In genomic region chr15:78565097-78565950, GRCh38 we compare ENCODE assay signal across 8 cellular contexts. TPM values are rescaled to one million over a fixed set of nuclear protein-coding genes. Genes with fewer than 3 reads are reported as not detected.
DNase-seq lines count a peak whose midpoint lies in the region; ATAC-seq lines count a peak whose summit lies in the region.

Gene CHRNA5, plus strand, starts transcription at chr15:78565520. Its CDS starts 200 bp downstream, at chr15:78565720.

- no peak within 1 kb of the TSS for H2BK120ac ChIP-seq in mesendoderm (ENCODE audit: low read depth, low read length)

- peak within 1 kb of the TSS; percentile 85 for H3K4me2 ChIP-seq in mesendoderm (ENCODE audit: low read length)

- peak within 1 kb of the TSS; percentile 79 for H3K9ac ChIP-seq in mesendoderm (ENCODE audit: low read length)

- H2BK5ac ChIP-seq in mesendoderm (ENCODE audit: low read length): no peak within 1 kb of the TSS

- peak within 1 kb of the TSS; percentile 74 for H3K27ac ChIP-seq in mesendoderm (ENCODE audit: low read depth, low read length)

- DNase-seq in AML-193 (lab: John Stamatoyannopoulos, UW) (peak; percentile 66 to 70), GM19238 (ENCODE audit: insufficient read length, low spot score) (peak; percentile 83), NCI-H526 treated with DMSO at 0.1 percent for 48 hours (lab: John Stamatoyannopoulos, UW) (peak; percentile 85), mesendoderm (peak; percentile 97)
- DNase-seq in activated CD4-positive, alpha-beta T cell treated with anti-CD3 and anti-CD28 coated beads, Interleukin-2, amount 50 U/mL, for 4 hours: peak; percentile 54 to 56
- peak; percentile 57 for DNase-seq in effector CD4-positive, alpha-beta T cell
- peak; percentile 37 to 48 for DNase-seq in stimulated activated CD8-positive, alpha-beta memory T cell treated with anti-CD3 and anti-CD28 coated beads, Interleukin-2, amount 100 ng/mL, for 1 hour (ENCODE audit: low read depth in 2 of 2)

- peak within 1 kb of the TSS; percentile 5 for H3K18ac ChIP-seq in mesendoderm (ENCODE audit: low read length)

- H4K8ac ChIP-seq in mesendoderm (ENCODE audit: low read depth, low read length): no peak within 1 kb of the TSS

- ATAC-seq in HG03469 (IDR thresholded peaks at IDR 0.05; ENCODE audit: unreplicated experiment): peak; percentile 32

- no CpG with 5 or more reads among the region's 75 CpGs for WGBS in mesendoderm (ENCODE audit: extremely low coverage, insufficient coverage, low lambda C conversion rate)

- H3K36me3 ChIP-seq in mesendoderm (ENCODE audit: control insufficient read depth, insufficient read depth, low read length): no peaks in the 10 kb centered on the region

- no peak within 1 kb of the TSS for H2BK15ac ChIP-seq in mesendoderm (replicated peaks; ENCODE audit: low read depth)

- no peaks in the 10 kb centered on the region for H3K4me1 ChIP-seq in mesendoderm (ENCODE audit: control insufficient read depth, low read depth, low read length)

- H3K79me2 ChIP-seq in mesendoderm (ENCODE audit: control insufficient read depth, insufficient read depth, low read length): no peaks in the 10 kb centered on the region

- no peak within 1 kb of the TSS for H4K5ac ChIP-seq in mesendoderm (ENCODE audit: low read length)

- H3K27me3 ChIP-seq in mesendoderm (ENCODE audit: insufficient read depth, low read length, poor library complexity): no peaks in the 10 kb centered on the region

- no peak within 1 kb of the TSS for H3K23ac ChIP-seq in mesendoderm (ENCODE audit: low read length)

- H2AK5ac ChIP-seq in mesendoderm (ENCODE audit: low read length): no peak within 1 kb of the TSS

- H3K4ac ChIP-seq in mesendoderm (ENCODE audit: low read depth, low read length): peak within 1 kb of the TSS; percentile 28

- no peaks in the 10 kb centered on the region for H3K79me1 ChIP-seq in mesendoderm (ENCODE audit: low read length)

- peak within 1 kb of the TSS; percentile 77 for H3K4me3 ChIP-seq in mesendoderm (ENCODE audit: low read length)

- H3K56ac ChIP-seq in mesendoderm (ENCODE audit: low read length): peak within 1 kb of the TSS; percentile 87

RNA-seq across cellular contexts. Expression of gene CHRNA5, which starts in this region (rescaled TPM):
- polyA plus RNA-seq in mesendoderm (2013, experiment 1 of 2): 19.0 TPM
- 19.0 TPM for polyA plus RNA-seq in mesendoderm (2013, experiment 2 of 2)

Comparison
In these comparisons a context has a peak if more than half of its experiments do, and no peak if none do; other contexts are left out.
1. Peak in every context shown above with its lines: DNase-seq, ATAC-seq, H3K4me3 ChIP-seq and H3K27ac ChIP-seq.
2. DNase-seq: peak in every context shown above with its lines; median percentile 97 in mesendoderm; 85 in NCI-H526 treated with DMSO at 0.1 percent for 48 hours; 83 in GM19238; 68 in AML-193; 57 in effector CD4-positive, alpha-beta T cell; 55 in activated CD4-positive, alpha-beta T cell treated with anti-CD3 and anti-CD28 coated beads, Interleukin-2, amount 50 U/mL, for 4 hours; 42 in stimulated activated CD8-positive, alpha-beta memory T cell treated with anti-CD3 and anti-CD28 coated beads, Interleukin-2, amount 100 ng/mL, for 1 hour.